21 cellular contexts compared by ENCODE assay signal in the genomic region with DNA sequence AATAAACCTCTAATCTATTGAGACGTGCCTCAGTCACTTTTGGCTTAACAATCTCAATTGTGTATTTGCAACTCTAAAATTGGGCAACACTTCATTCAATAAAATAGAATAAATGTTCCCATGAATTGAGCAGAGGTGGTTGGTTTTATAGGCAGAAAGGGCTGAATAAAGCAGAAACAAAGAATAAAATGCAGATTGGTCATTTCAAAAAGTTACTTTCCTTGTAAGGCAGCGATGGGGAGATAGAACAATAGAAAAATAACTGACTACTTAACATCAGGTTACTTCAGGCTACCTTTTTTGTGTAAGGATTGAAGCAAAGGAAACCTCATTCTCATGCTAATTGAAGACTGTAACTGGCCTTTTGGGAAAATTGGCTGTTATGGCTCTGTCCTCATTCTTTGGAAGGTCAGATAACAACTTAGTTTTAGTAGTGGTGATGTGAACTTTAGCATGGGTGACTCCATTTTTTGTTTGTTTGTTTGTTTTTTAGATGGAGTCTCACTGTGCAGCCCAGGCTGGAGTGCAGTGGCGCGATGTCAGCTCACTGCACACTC.
"Had no signal": no experiment of that assay in that cellular context is flagged by ENCODE, and none has a peak within 500 bp of the region (broad histone marks: within the 10 kb centered on the region; RNA-seq: fewer than 3 reads in every experiment).

No MANE protein-coding gene starts in this region.

- H3K4me2 ChIP-seq: neural progenitor cell, smooth muscle cell had no signal

- DNase-seq: effector memory CD4-positive, alpha-beta T cell; heart left ventricle; hippocampal formation; mammary epithelial cell; midbrain; nucleus accumbens; ovary; right cardiac atrium; stimulated activated CD4-positive, alpha-beta T cell treated with anti-CD3 and anti-CD28 coated beads, Interleukin-2, amount 100 ng/mL, for 48 hours; stimulated activated naive CD8-positive, alpha-beta T cell treated with anti-CD3 and anti-CD28 coated beads, Interleukin-15, Interleukin-2, amounts not matched to agents 100 U/mL and 50 U/mL, for 24 hours; testis; upper lobe of right lung had no signal

- H2AFZ ChIP-seq: neural progenitor cell had no signal

- H3K4me1 ChIP-seq: tibial nerve, upper lobe of right lung, vagina had no signal

- H3K27ac Mint-ChIP-seq: natural killer cell treated with Interleukin-12 subunit alpha and Interleukin-12 subunit beta and Interleukin-15 and Interleukin-18, amount 100 ng/mL, for 72 hours; neural progenitor cell had no signal

- H3K36me3 ChIP-seq: neural progenitor cell, ovary, upper lobe of right lung, vagina had no signal

- H3K36me3 Mint-ChIP-seq: natural killer cell treated with Interleukin-12 subunit alpha and Interleukin-12 subunit beta and Interleukin-15 and Interleukin-18, amount 100 ng/mL, for 72 hours had no signal

- H3K9me3 Mint-ChIP-seq: natural killer cell treated with Interleukin-12 subunit alpha and Interleukin-12 subunit beta and Interleukin-15 and Interleukin-18, amount 100 ng/mL, for 72 hours had no signal

- FAIRE-seq: endometrium, frontal cortex had no signal

- H3K9ac ChIP-seq: neural progenitor cell had no signal

- H3K4me3 ChIP-seq: heart left ventricle, neural progenitor cell, ovary, smooth muscle cell, testis, tibial nerve, upper lobe of right lung, vagina had no signal

- H3K9me3 ChIP-seq: ovary, testis, tibial nerve, upper lobe of right lung, vagina had no signal

- H3K27me3 Mint-ChIP-seq: natural killer cell treated with Interleukin-12 subunit alpha and Interleukin-12 subunit beta and Interleukin-15 and Interleukin-18, amount 100 ng/mL, for 72 hours had no signal

- H3K4me3 Mint-ChIP-seq: natural killer cell treated with Interleukin-12 subunit alpha and Interleukin-12 subunit beta and Interleukin-15 and Interleukin-18, amount 100 ng/mL, for 72 hours; neural progenitor cell had no signal

- H3K27me3 ChIP-seq: heart left ventricle, neural progenitor cell, ovary, testis, tibial nerve, upper lobe of right lung, vagina had no signal

- ATAC-seq: esophagus mucosa; heart left ventricle; left lobe of liver; natural killer cell treated with Interleukin-12 subunit alpha and Interleukin-12 subunit beta and Interleukin-15 and Interleukin-18, amount 100 ng/mL, for 72 hours; right cardiac atrium; stimulated activated naive CD8-positive, alpha-beta T cell treated with anti-CD3 and anti-CD28 coated beads, Interleukin-15, Interleukin-2, amounts not matched to agents 100 U/mL and 50 U/mL, for 24 hours; upper lobe of right lung had no signal

- H3K27ac ChIP-seq: neural progenitor cell, ovary, testis, tibial nerve, upper lobe of right lung, vagina had no signal
